ENCODE assay signal across 8 cellular contexts in the genomic region with DNA sequence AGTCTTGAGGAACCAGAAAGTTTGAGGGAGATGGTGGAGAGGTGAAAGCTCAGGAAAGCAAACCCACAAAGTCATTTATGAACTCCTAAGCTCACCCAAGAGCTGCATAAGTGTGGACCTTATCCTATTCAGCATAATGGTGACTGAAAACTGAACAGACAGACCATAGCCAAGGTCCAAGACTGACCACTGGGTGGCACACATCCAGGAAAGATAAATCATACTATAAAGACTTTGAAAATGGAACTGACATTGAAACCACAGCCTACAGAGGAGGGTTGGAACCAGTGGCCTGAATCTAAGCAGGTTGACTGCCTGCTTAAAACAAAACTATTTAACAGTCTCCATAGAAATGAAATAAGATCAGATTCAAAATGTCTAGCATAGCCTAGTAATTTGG.
DNase-seq lines count a peak whose midpoint lies in the region; ATAC-seq, FAIRE-seq and TF ChIP-seq lines count a peak whose summit lies in the region.

No MANE protein-coding gene starts in this region.

- TF ChIP-seq POLR2A in H54 (IDR thresholded peaks at IDR 0.05; ENCODE audit: low read depth, low read length), result no peak
- no peak for TF ChIP-seq POLR2A in upper lobe of left lung (IDR thresholded peaks at IDR 0.05)
- no peak for TF ChIP-seq POLR2A in gastrocnemius medialis (IDR thresholded peaks at IDR 0.05)

- intact Hi-C loops in gastrocnemius medialis (cut with DNase I; ENCODE audit: low total_unique reads), result no loop called here

- no peaks in the 10 kb centered on the region for H3K27me3 ChIP-seq in upper lobe of left lung
- no peaks in the 10 kb centered on the region for H3K27me3 ChIP-seq in gastrocnemius medialis

- no peak overlapping the region for H3K27ac ChIP-seq in upper lobe of left lung
- H3K27ac ChIP-seq in gastrocnemius medialis, result no peak overlapping the region

- H3K4me1 ChIP-seq in upper lobe of left lung (no peaks in the 10 kb centered on the region), gastrocnemius medialis (no peaks in the 10 kb centered on the region)

- peak; percentile 33 for TF ChIP-seq CTCF in fibroblast of pulmonary artery (IDR thresholded peaks at IDR 0.05; ENCODE audit: low read length, missing control alignments)
- no peak for TF ChIP-seq CTCF in upper lobe of left lung (IDR thresholded peaks at IDR 0.05)
- TF ChIP-seq CTCF in D721Med (IDR thresholded peaks at IDR 0.05; ENCODE audit: insufficient read depth, missing control alignments), result no peak
- TF ChIP-seq CTCF in gastrocnemius medialis (IDR thresholded peaks at IDR 0.05 in 4 of 5, conservative IDR thresholded peaks at IDR 0.05 in 1 of 5), result no peak

- H3K4me3 ChIP-seq in fibroblast of pulmonary artery (replicated peaks; ENCODE audit: low read depth, low read length) (no peak overlapping the region), upper lobe of left lung (no peak overlapping the region), gastrocnemius medialis (no peak overlapping the region)

- FAIRE-seq in H54 (lab: Jason Lieb, UNC), result no peak
- no peak for FAIRE-seq in D721Med (lab: Jason Lieb, UNC)

- no peaks in the 10 kb centered on the region for H3K36me3 ChIP-seq in upper lobe of left lung
- no peaks in the 10 kb centered on the region for H3K36me3 ChIP-seq in gastrocnemius medialis

- peak; percentile 92 for ATAC-seq in GM18498 (IDR thresholded peaks at IDR 0.05; ENCODE audit: unreplicated experiment)
- ATAC-seq in upper lobe of left lung (ENCODE audit: low FRiP score in 2 of 2), result no peak
- ATAC-seq in gastrocnemius medialis, result no peak

- no peak for TF ChIP-seq EP300 in upper lobe of left lung (IDR thresholded peaks at IDR 0.05)

- in situ Hi-C loops in gastrocnemius medialis (cut with MboI; ENCODE audit: low sequenced_read_pairs in 4 of 4), result no loop called here

- H3K9me3 ChIP-seq in upper lobe of left lung, result no peaks in the 10 kb centered on the region
- H3K9me3 ChIP-seq in gastrocnemius medialis, result no peaks in the 10 kb centered on the region

- DNase-seq in H54 (ENCODE audit: insufficient read length, low spot score), result peak; percentile 0
- DNase-seq in M059J (ENCODE audit: low read depth), result peak; percentile 11
- peak; percentile 36 for DNase-seq in fibroblast of pulmonary artery (ENCODE audit: low read depth)
- no peak for DNase-seq in upper lobe of left lung
- DNase-seq in D721Med (ENCODE audit: insufficient read length, low spot score), result no peak
- no peak for DNase-seq in NCI-H2081 treated with DMSO at 0.1 percent for 48 hours (lab: John Stamatoyannopoulos, UW)
- no peak for DNase-seq in gastrocnemius medialis

Comparison
In these comparisons a context has a peak if more than half of its experiments do, and no peak if none do; other contexts are left out.
1. DNase-seq: peak in H54 (single experiment), M059J (single experiment) and fibroblast of pulmonary artery (single experiment); none in upper lobe of left lung (0 of 2), D721Med (single experiment), NCI-H2081 treated with DMSO at 0.1 percent for 48 hours (single experiment) and gastrocnemius medialis (0 of 2).